In the genomic region with DNA sequence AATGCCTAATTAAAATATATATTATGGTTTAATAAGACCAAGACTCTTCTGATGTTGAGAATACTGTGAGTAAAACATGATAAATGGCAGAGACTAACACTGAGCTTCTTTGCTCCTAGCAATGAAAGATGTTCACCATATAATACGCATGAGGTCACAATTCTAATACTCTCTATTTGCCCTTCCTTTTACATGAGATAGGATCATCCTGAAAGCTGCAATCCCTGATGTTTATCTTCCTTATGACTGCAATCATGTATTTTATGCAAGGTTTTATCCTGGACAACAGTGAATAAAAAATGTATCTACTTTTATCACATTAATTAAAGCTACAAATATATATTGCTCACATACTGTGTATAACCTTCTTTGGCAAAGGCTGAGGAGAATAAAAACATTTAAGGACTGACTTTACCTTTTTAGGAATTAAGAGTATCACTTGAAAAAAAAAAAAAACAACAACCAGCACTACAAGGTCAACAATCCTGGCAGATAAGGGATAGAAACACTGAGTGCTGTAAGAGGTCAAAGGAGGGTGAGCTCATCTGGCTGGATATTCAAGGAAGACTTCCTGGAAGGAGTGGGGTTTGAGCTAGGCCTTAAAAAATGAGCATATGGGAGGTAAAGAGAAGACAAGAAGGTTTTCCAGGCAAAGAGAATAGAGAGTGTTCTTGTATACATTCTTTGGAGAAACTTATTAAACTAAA, we compare ENCODE assay signal across 15 cellular contexts.
DNase-seq lines count a peak whose midpoint lies in the region; ATAC-seq and TF ChIP-seq lines count a peak whose summit lies in the region.
"Had no signal": no experiment of that assay in that cellular context is flagged by ENCODE, and none has a peak within 500 bp of the region (broad histone marks: within the 10 kb centered on the region; RNA-seq: fewer than 3 reads in every experiment).

No MANE protein-coding gene starts in this region.

- H3K27ac ChIP-seq in GM23248, result peak overlapping the region; percentile 90
- peak overlapping the region; percentile 21; the same call in 1 of the 2 replicates for H3K27ac ChIP-seq in SJSA1
- peak overlapping the region; percentile 66 to 78 for H3K27ac ChIP-seq in mucosa of rectum (ENCODE audit: low read depth in 2 of 2, low read length in 2 of 2)
- H3K27ac ChIP-seq: psoas muscle had no signal

- peaks cover 0 to 2% of the 10 kb centered on the region in 2 donors for H3K9me3 Mint-ChIP-seq in stimulated activated naive B cell treated with anti-CD40 and anti-IgM and Interleukin-4, amounts not matched to agents 10 μg/mL and 1 μg/mL and 100 μg/mL, for 72 hours
- H3K9me3 Mint-ChIP-seq: dendritic cell treated with granulocyte-macrophage colony-stimulating factor and Interleukin-4, amounts not matched to agents 40 ng/mL and 50 ng/mL, for 4 days; natural killer cell treated with Interleukin-12 subunit alpha and Interleukin-12 subunit beta and Interleukin-15 and Interleukin-18, amount 100 ng/mL, for 72 hours; T-cell had no signal

- H3K4me1 ChIP-seq in GM23248 (ENCODE audit: insufficient read depth) (peaks cover 62% of the 10 kb centered on the region), SJSA1 (replicated peaks) (peaks cover 44% of the 10 kb centered on the region), mucosa of rectum (ENCODE audit: control insufficient read depth in 2 of 2, insufficient read depth in 2 of 2, low read length in 2 of 2) (peaks cover 12 to 41% of the 10 kb centered on the region in 2 donors)
- H3K4me1 ChIP-seq: psoas muscle had no signal

- H4K20me1 ChIP-seq in GM23248 (ENCODE audit: insufficient read depth), result no peaks in the 10 kb centered on the region

- no peaks in the 10 kb centered on the region for H3K9me2 ChIP-seq in GM23248 (ENCODE audit: insufficient read depth)

- H3F3A ChIP-seq in GM23248 (ENCODE audit: insufficient read depth), result peaks cover 48% of the 10 kb centered on the region

- peak overlapping the region; percentile 76 for H3K9ac ChIP-seq in GM23248
- H3K9ac ChIP-seq in mucosa of rectum (ENCODE audit: low read depth in 1 of 2, low read length in 2 of 2), result peak overlapping the region in 1 of 2 donors; percentile 36

- TF ChIP-seq CTCF in fibroblast of mammary gland (conservative IDR thresholded peaks at IDR 0.05; ENCODE audit: control insufficient read depth, insufficient read depth, low read depth, low read length), result no peak

- H3K27me3 ChIP-seq in GM23248 (replicated peaks; ENCODE audit: insufficient read depth), result no peaks in the 10 kb centered on the region
- H3K27me3 ChIP-seq in SJSA1 (replicated peaks), result no peaks in the 10 kb centered on the region
- H3K27me3 ChIP-seq in mucosa of rectum (ENCODE audit: control insufficient read depth in 2 of 2, insufficient read depth in 2 of 2, low read length in 2 of 2), result no peaks in the 10 kb centered on the region

- peak; percentile 37 for DNase-seq in GM23248
- no peak for DNase-seq in SJSA1 (ENCODE audit: low read depth in 1 of 2, low spot score in 2 of 2)
- DNase-seq in fibroblast of mammary gland (ENCODE audit: low read depth), result peak; percentile 38
- DNase-seq in SW480 (ENCODE audit: low spot score), result no peak
- no peak for DNase-seq in stimulated activated naive B cell treated with anti-CD40 and anti-IgM and Interleukin-4, amounts not matched to agents 10 μg/mL and 1 μg/mL and 100 μg/mL, for 72 hours
- DNase-seq: activated gamma-delta T cell treated with Interleukin-2 at 50 U/mL for 16 hours, NCI-H774, psoas muscle, substantia nigra, T-cell had no signal

- H3K4me1 Mint-ChIP-seq in stimulated activated naive B cell treated with anti-CD40 and anti-IgM and Interleukin-4, amounts not matched to agents 10 μg/mL and 1 μg/mL and 100 μg/mL, for 72 hours, result peaks cover 0 to 14% of the 10 kb centered on the region in 2 donors

- in situ Hi-C loops in GM23248 (cut with MboI), result no loop called here

- H3K27me3 Mint-ChIP-seq in stimulated activated naive B cell treated with anti-CD40 and anti-IgM and Interleukin-4, amounts not matched to agents 10 μg/mL and 1 μg/mL and 100 μg/mL, for 72 hours, result no peaks in the 10 kb centered on the region
- H3K27me3 Mint-ChIP-seq: dendritic cell treated with granulocyte-macrophage colony-stimulating factor and Interleukin-4, amounts not matched to agents 40 ng/mL and 50 ng/mL, for 4 days; T-cell had no signal

- H3K4me3 ChIP-seq in GM23248 (peak overlapping the region; percentile 51), SJSA1 (no peak overlapping the region), fibroblast of mammary gland (ENCODE audit: control insufficient read depth, low read depth, low read length) (no peak overlapping the region), mucosa of rectum (ENCODE audit: low read length in 2 of 2) (no peak overlapping the region)
- H3K4me3 ChIP-seq: psoas muscle had no signal

- no peak overlapping the region for H2AFZ ChIP-seq in GM23248

- ATAC-seq in GM18907 (IDR thresholded peaks at IDR 0.05; ENCODE audit: unreplicated experiment), result no peak
- ATAC-seq in stimulated activated naive B cell treated with anti-CD40 and anti-IgM and Interleukin-4, amounts not matched to agents 10 μg/mL and 1 μg/mL and 100 μg/mL, for 72 hours (replicated peaks), result no peak
- no peak for ATAC-seq in HG03342 (IDR thresholded peaks at IDR 0.05; ENCODE audit: unreplicated experiment)
- ATAC-seq: natural killer cell treated with Interleukin-12 subunit alpha and Interleukin-12 subunit beta and Interleukin-15 and Interleukin-18, amount 100 ng/mL, for 72 hours; psoas muscle; T-cell had no signal

- peak overlapping the region; percentile 66 for H3K4me2 ChIP-seq in GM23248 (ENCODE audit: unreplicated experiment)

- no peak overlapping the region for H3K4me3 Mint-ChIP-seq in stimulated activated naive B cell treated with anti-CD40 and anti-IgM and Interleukin-4, amounts not matched to agents 10 μg/mL and 1 μg/mL and 100 μg/mL, for 72 hours
- H3K4me3 Mint-ChIP-seq: dendritic cell treated with granulocyte-macrophage colony-stimulating factor and Interleukin-4, amounts not matched to agents 40 ng/mL and 50 ng/mL, for 4 days; natural killer cell treated with Interleukin-12 subunit alpha and Interleukin-12 subunit beta and Interleukin-15 and Interleukin-18, amount 100 ng/mL, for 72 hours; T-cell had no signal

- H3K36me3 ChIP-seq in GM23248 (ENCODE audit: low read depth) (no peaks in the 10 kb centered on the region), SJSA1 (no peaks in the 10 kb centered on the region), mucosa of rectum (ENCODE audit: control insufficient read depth in 2 of 2, insufficient read depth in 2 of 2, low read length in 2 of 2) (no peaks in the 10 kb centered on the region)

- no peak overlapping the region for H3K27ac Mint-ChIP-seq in stimulated activated naive B cell treated with anti-CD40 and anti-IgM and Interleukin-4, amounts not matched to agents 10 μg/mL and 1 μg/mL and 100 μg/mL, for 72 hours
- H3K27ac Mint-ChIP-seq: dendritic cell treated with granulocyte-macrophage colony-stimulating factor and Interleukin-4, amounts not matched to agents 40 ng/mL and 50 ng/mL, for 4 days; natural killer cell treated with Interleukin-12 subunit alpha and Interleukin-12 subunit beta and Interleukin-15 and Interleukin-18, amount 100 ng/mL, for 72 hours; T-cell had no signal

- WGBS in GM23248 (ENCODE audit: low coverage in 1 of 2, low lambda C conversion rate in 2 of 2, missing lambda C conversion rate in 2 of 2), 2 experiments, result 94 to 96% methylated on average over 1 of the region's 1 CpG

- no peaks in the 10 kb centered on the region for H3K9me3 ChIP-seq in GM23248 (ENCODE audit: low read depth)
- no peaks in the 10 kb centered on the region for H3K9me3 ChIP-seq in SJSA1 (replicated peaks)
- H3K9me3 ChIP-seq in mucosa of rectum (ENCODE audit: control insufficient read depth in 2 of 2, low read length in 2 of 2), result no peaks in the 10 kb centered on the region
- H3K9me3 ChIP-seq: psoas muscle had no signal

- H3K79me2 ChIP-seq in GM23248 (ENCODE audit: insufficient read depth), result no peaks in the 10 kb centered on the region

- H3K36me3 Mint-ChIP-seq in stimulated activated naive B cell treated with anti-CD40 and anti-IgM and Interleukin-4, amounts not matched to agents 10 μg/mL and 1 μg/mL and 100 μg/mL, for 72 hours, result no peaks in the 10 kb centered on the region
- H3K36me3 Mint-ChIP-seq: natural killer cell treated with Interleukin-12 subunit alpha and Interleukin-12 subunit beta and Interleukin-15 and Interleukin-18, amount 100 ng/mL, for 72 hours; T-cell had no signal

Comparison
In these comparisons a context has a peak if more than half of its experiments do, and no peak if none do; other contexts are left out.
1. DNase-seq: peak in GM23248 (single experiment) and fibroblast of mammary gland (single experiment); none in SJSA1 (0 of 2), SW480 (single experiment) and stimulated activated naive B cell treated with anti-CD40 and anti-IgM and Interleukin-4, amounts not matched to agents 10 μg/mL and 1 μg/mL and 100 μg/mL, for 72 hours (single experiment).
2. H3K27ac ChIP-seq: peak in every context shown above with its lines; median percentile 90 in GM23248; 72 in mucosa of rectum; 21 in SJSA1.